Comparison of ENCODE assay signal across 8 cellular contexts in the genomic region with DNA sequence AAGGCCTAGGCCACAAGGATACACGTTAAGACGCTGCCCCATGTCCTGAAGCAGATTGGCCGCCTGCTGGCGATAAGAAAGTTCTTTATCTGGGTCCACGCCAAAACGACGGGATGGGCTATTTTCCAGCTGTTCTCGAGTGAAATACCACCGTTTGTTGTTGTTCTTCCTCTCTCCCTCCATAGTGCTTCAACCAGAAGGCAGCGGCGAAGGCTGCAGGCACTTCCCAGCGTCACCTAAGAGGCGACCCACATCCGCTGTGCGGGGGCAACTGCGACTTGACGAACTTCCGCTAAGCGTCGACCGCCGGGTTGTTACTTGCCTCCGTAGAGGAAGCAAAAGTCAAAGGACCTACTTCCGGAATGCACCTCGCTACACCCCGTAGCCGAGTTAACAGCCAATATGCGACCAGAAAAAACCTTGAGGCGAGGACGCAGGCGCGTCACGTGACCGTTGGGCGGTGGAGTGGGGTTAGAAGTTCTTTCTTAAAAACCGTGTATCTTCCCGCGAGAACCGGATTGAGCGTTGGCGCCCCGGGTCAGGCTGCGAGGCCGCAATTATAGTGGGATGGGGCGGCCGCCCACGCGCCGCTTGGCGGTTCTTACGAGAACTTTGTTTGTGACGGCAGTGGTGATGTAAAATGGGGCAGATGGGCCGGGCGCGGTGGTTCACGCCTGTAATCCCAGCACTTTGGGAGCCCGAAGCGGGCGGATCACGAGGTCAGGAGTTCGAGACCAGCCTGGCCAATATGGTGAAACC.
DNase-seq lines count a peak whose midpoint lies in the region; ATAC-seq lines count a peak whose summit lies in the region.

Gene CCNT1 (minus strand): TSS at position 215 of the 759 bp plus-strand sequence. CDS start 32 bp downstream, at position 183.

- peaks cover 33% of the 10 kb centered on the region for H3K36me3 ChIP-seq in BLaER1

- H3K4me3 ChIP-seq in BLaER1, result peak within 1 kb of the TSS; percentile 93

- H3K9ac ChIP-seq in BLaER1, result peak within 1 kb of the TSS; percentile 98

- peak within 1 kb of the TSS; percentile 96 for H3K27ac ChIP-seq in BLaER1
- peak within 1 kb of the TSS; percentile 78 for H3K27ac ChIP-seq in cingulate gyrus (ENCODE audit: low read depth, low read length)

- H3K27me3 ChIP-seq in BLaER1, result no peaks in the 10 kb centered on the region

- peak within 1 kb of the TSS; percentile 87 for H3K4me2 ChIP-seq in BLaER1

- ATAC-seq in HG03460 (IDR thresholded peaks at IDR 0.05; ENCODE audit: unreplicated experiment), result peak; percentile 97

- DNase-seq in GM19240 (ENCODE audit: insufficient read length, low spot score) (peak; percentile 96), NCI-H524 treated with DMSO at 0.1 percent for 48 hours (lab: John Stamatoyannopoulos, UW) (peak; percentile 98), kidney glomerular epithelial cell (lab: John Stamatoyannopoulos, UW) (peak; percentile 98)
- peak; percentile 99 for DNase-seq in activated CD4-positive, alpha-beta T cell treated with anti-CD3 and anti-CD28 coated beads for 4 hours
- DNase-seq in stimulated activated CD4-positive, alpha-beta T cell treated with anti-CD3 and anti-CD28 coated beads, Interleukin-1b, Interleukin-23, amount 100 ng/mL, for 1 hour (ENCODE audit: low read depth in 2 of 2), result peak; percentile 89 to 96

- H4K20me1 ChIP-seq in BLaER1, result peaks cover 47% of the 10 kb centered on the region

- H3K4me1 ChIP-seq in BLaER1, result peaks cover 34% of the 10 kb centered on the region

- peaks cover 24% of the 10 kb centered on the region for H3K9me3 ChIP-seq in BLaER1

Comparison
In these comparisons a context has a peak if more than half of its experiments do, and no peak if none do; other contexts are left out.
1. Peak in every context shown above with its lines: DNase-seq, ATAC-seq, H3K4me3 ChIP-seq and H3K27ac ChIP-seq.